In genomic region chr22:20909543-20910303, GRCh38 we compare ENCODE assay signal across 1 cellular context.
TF ChIP-seq lines count a peak whose summit lies in the region.

No MANE protein-coding gene starts in this region.

TF ChIP-seq in WTC11, 78 proteins besides CTCF, POLR2A, EP300 and RAD21 (continued from another document):
- no peak for TF ChIP-seq AFF4 (CRISPR knock-in tag; IDR thresholded peaks at IDR 0.05; ENCODE audit: borderline replicate concordance)
- peak; percentile 62 for TF ChIP-seq ZNF121 (CRISPR knock-in tag; IDR thresholded peaks at IDR 0.05)
TF ChIP-seq in WTC11: peak in this region for 1.
